1 cellular context compared by ENCODE assay signal in the genomic region with DNA sequence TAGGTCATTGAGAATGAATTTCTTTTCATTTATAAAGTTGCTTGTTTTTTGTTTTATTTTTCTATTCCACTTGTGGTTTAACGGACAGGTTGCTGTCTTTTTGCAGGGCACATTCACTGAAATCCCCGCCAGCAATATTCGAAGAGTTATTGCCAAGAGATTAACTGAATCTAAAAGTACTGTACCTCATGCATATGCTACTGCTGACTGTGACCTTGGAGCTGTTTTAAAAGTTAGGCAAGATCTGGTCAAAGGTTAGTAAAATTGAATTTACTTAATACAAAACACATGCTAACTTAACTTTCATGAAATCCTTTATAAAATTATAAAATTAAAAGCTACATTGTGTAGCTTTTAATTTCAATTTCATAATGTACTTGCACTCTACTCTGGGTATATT.
TF ChIP-seq lines count a peak whose summit lies in the region.

No MANE protein-coding gene starts in this region.

TF ChIP-seq in HepG2, 621 proteins besides CTCF, POLR2A, EP300 and RAD21:
- TF ChIP-seq ZNF34 (CRISPR knock-in tag; IDR thresholded peaks at IDR 0.05; ENCODE audit: borderline replicate concordance) (no peak), ZNF607 (CRISPR knock-in tag; IDR thresholded peaks at IDR 0.05; ENCODE audit: borderline replicate concordance) (no peak), YEATS2 (CRISPR knock-in tag; IDR thresholded peaks at IDR 0.05; ENCODE audit: borderline replicate concordance) (no peak), CBX1 (IDR thresholded peaks at IDR 0.05; ENCODE audit: low read depth) (no peak), ZNF121 (CRISPR knock-in tag; IDR thresholded peaks at IDR 0.05) (no peak), ATF7-NPFF (CRISPR knock-in tag; IDR thresholded peaks at IDR 0.05; ENCODE audit: low read depth) (no peak), ZNF234 (CRISPR knock-in tag; conservative IDR thresholded peaks at IDR 0.05) (no peak), ZNF761 (CRISPR knock-in tag; conservative IDR thresholded peaks at IDR 0.05) (no peak), SMARCC2 (IDR thresholded peaks at IDR 0.05) (no peak)
- TF ChIP-seq, protein P1, sequence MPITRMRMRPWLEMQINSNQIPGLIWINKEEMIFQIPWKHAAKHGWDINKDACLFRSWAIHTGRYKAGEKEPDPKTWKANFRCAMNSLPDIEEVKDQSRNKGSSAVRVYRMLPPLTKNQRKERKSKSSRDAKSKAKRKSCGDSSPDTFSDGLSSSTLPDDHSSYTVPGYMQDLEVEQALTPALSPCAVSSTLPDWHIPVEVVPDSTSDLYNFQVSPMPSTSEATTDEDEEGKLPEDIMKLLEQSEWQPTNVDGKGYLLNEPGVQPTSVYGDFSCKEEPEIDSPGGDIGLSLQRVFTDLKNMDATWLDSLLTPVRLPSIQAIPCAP (CRISPR knock-in tag; IDR thresholded peaks at IDR 0.05; ENCODE audit: low read depth) = no peak
- TF ChIP-seq, protein P2, sequence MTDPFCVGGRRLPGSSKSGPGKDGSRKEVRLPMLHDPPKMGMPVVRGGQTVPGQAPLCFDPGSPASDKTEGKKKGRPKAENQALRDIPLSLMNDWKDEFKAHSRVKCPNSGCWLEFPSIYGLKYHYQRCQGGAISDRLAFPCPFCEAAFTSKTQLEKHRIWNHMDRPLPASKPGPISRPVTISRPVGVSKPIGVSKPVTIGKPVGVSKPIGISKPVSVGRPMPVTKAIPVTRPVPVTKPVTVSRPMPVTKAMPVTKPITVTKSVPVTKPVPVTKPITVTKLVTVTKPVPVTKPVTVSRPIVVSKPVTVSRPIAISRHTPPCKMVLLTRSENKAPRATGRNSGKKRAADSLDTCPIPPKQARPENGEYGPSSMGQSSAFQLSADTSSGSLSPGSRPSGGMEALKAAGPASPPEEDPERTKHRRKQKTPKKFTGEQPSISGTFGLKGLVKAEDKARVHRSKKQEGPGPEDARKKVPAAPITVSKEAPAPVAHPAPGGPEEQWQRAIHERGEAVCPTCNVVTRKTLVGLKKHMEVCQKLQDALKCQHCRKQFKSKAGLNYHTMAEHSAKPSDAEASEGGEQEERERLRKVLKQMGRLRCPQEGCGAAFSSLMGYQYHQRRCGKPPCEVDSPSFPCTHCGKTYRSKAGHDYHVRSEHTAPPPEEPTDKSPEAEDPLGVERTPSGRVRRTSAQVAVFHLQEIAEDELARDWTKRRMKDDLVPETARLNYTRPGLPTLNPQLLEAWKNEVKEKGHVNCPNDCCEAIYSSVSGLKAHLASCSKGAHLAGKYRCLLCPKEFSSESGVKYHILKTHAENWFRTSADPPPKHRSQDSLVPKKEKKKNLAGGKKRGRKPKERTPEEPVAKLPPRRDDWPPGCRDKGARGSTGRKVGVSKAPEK (CRISPR knock-in tag; IDR thresholded peaks at IDR 0.05; ENCODE audit: borderline replicate concordance) = no peak
- TF ChIP-seq, protein P3, sequence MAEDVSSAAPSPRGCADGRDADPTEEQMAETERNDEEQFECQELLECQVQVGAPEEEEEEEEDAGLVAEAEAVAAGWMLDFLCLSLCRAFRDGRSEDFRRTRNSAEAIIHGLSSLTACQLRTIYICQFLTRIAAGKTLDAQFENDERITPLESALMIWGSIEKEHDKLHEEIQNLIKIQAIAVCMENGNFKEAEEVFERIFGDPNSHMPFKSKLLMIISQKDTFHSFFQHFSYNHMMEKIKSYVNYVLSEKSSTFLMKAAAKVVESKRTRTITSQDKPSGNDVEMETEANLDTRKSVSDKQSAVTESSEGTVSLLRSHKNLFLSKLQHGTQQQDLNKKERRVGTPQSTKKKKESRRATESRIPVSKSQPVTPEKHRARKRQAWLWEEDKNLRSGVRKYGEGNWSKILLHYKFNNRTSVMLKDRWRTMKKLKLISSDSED (CRISPR knock-in tag; IDR thresholded peaks at IDR 0.05) = no peak
TF ChIP-seq in HepG2: peak in this region for 0.
